30 cellular contexts compared by ENCODE assay signal in the genomic region with DNA sequence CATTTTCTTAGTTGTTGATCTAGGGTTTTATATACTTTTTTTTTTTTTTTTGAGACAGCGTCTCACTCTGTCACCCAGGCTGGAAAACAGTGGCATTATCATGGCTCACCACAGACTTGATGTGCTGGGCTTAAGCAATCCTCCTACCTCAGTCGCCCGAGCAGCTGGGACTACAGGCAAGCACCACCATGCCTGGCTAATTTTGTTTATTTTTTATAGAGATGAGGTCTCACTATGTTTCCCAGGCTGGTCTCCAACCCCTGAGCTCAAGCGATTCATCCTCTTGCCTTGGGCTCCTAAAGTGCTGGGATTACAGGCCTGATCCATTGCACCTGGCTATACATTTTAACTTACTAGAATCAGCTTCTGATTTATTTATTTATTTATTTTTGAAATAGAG. TPM values are rescaled to one million over a fixed set of nuclear protein-coding genes. Genes with fewer than 3 reads are reported as not detected.
"Had no signal": no experiment of that assay in that cellular context is flagged by ENCODE, and none has a peak within 500 bp of the region (broad histone marks: within the 10 kb centered on the region; RNA-seq: fewer than 3 reads in every experiment).

No MANE protein-coding gene starts in this region.

- H3K36me3 Mint-ChIP-seq: mesothelial cell of epicardium; natural killer cell; neural progenitor cell; stimulated activated memory B cell treated with anti-CD40 and anti-IgM and Interleukin-4, amounts not matched to agents 10 μg/mL and 1 μg/mL and 100 μg/mL, for 72 hours had no signal

- H3K27me3 Mint-ChIP-seq: naive B cell had no signal

- H2AFZ ChIP-seq: hepatocyte, neural progenitor cell, parathyroid adenoma had no signal

- H3K27ac Mint-ChIP-seq: mesothelial cell of epicardium; naive B cell; natural killer cell; nephron progenitor cell; neural progenitor cell; progenitor cell of endocrine pancreas; stimulated activated memory B cell treated with anti-CD40 and anti-IgM and Interleukin-4, amounts not matched to agents 10 μg/mL and 1 μg/mL and 100 μg/mL, for 72 hours had no signal

- H3K9me3 ChIP-seq: neutrophil, right lobe of liver, testis, thyroid gland, transverse colon, upper lobe of left lung, vagina had no signal

- DNase-seq: islet precursor cell; left ventricle myocardium inferior; mesendoderm; naive B cell; natural killer cell; nephron progenitor cell; occipital lobe; small intestine; stimulated activated CD4-positive, alpha-beta T cell treated with anti-CD3 and anti-CD28 coated beads, Interleukin-1b, Interleukin-23, amount 100 ng/mL, for 48 hours; stimulated activated CD4-positive, alpha-beta T cell treated with anti-CD3 and anti-CD28 coated beads, Interleukin-2, amount 100 ng/mL, for 48 hours; stimulated activated CD4-positive, alpha-beta T cell treated with anti-CD3 and anti-CD28 coated beads, Interleukin-4, amount 100 ng/mL, for 4 hours; stimulated activated CD8-positive, alpha-beta memory T cell treated with anti-CD3 and anti-CD28 coated beads, Interleukin-4, amount 100 ng/mL, for 48 hours; stimulated activated naive CD4-positive, alpha-beta T cell treated with Interleukin-2 at 50 U/mL for 16 hours; stomach; testis; thyroid gland; transverse colon; upper lobe of left lung had no signal

- H3K79me2 ChIP-seq: hepatocyte, parathyroid adenoma had no signal

- H3K27me3 ChIP-seq: hepatocyte, neural progenitor cell, neutrophil, right atrium auricular region, right lobe of liver, testis, thyroid gland, upper lobe of left lung, vagina had no signal

- H3K27ac ChIP-seq: hepatocyte, left ventricle myocardium inferior, neural progenitor cell, neutrophil, parathyroid adenoma, right atrium auricular region, right lobe of liver, stomach, testis, thyroid gland, transverse colon, upper lobe of left lung, vagina had no signal

- H3K36me3 ChIP-seq: left ventricle myocardium inferior, neural progenitor cell, neutrophil, right atrium auricular region, right lobe of liver, stomach, thyroid gland, transverse colon, upper lobe of left lung, vagina had no signal

- H3K9ac ChIP-seq: neural progenitor cell, parathyroid adenoma had no signal

- H3K4me3 ChIP-seq: hepatocyte, left ventricle myocardium inferior, lung, neural progenitor cell, right atrium auricular region, right lobe of liver, stomach, testis, thyroid gland, transverse colon, upper lobe of left lung, vagina had no signal

- H3K4me1 ChIP-seq: neural progenitor cell, parathyroid adenoma, right lobe of liver, testis, thyroid gland, vagina had no signal

- H3K9me3 Mint-ChIP-seq: natural killer cell; stimulated activated memory B cell treated with anti-CD40 and anti-IgM and Interleukin-4, amounts not matched to agents 10 μg/mL and 1 μg/mL and 100 μg/mL, for 72 hours had no signal

- H3K4me3 Mint-ChIP-seq: mesothelial cell of epicardium; natural killer cell; nephron progenitor cell; neural progenitor cell; stimulated activated memory B cell treated with anti-CD40 and anti-IgM and Interleukin-4, amounts not matched to agents 10 μg/mL and 1 μg/mL and 100 μg/mL, for 72 hours had no signal

- H3K4me2 ChIP-seq: hepatocyte, neural progenitor cell had no signal

RNA-seq across cellular contexts. Expression of a gene that starts 34.2 kb away (rescaled TPM):
- total RNA-seq: osteocyte had no signal
